8 cellular contexts compared by ENCODE assay signal in genomic region chrX:7996414-7996813, GRCh38.
DNase-seq lines count a peak whose midpoint lies in the region; ATAC-seq and TF ChIP-seq lines count a peak whose summit lies in the region.

No MANE protein-coding gene starts in this region.

- CTCF ChIA-PET in SK-N-SH (lab: Yijun Ruan, JAX): interaction anchor here (1.2 to 2.6 kb wide), 2 partner anchors 18 to 742 kb away, joined by 4 to 19 read pairs; no protein-coding TSS in a partner anchor

- no peak overlapping the region for H3K4me3 ChIP-seq in BE2C (ENCODE audit: low read depth, low read length)
- no peak overlapping the region for H3K4me3 ChIP-seq in SK-N-SH (ENCODE audit: low read depth in 2 of 2, low read length in 1 of 2)
- no peak overlapping the region for H3K4me3 ChIP-seq in ovary

- H3K79me2 ChIP-seq in SK-N-SH (ENCODE audit: insufficient read depth): no peaks in the 10 kb centered on the region

- no peaks in the 10 kb centered on the region for H3K27me3 ChIP-seq in BE2C
- H3K27me3 ChIP-seq in SK-N-SH (ENCODE audit: insufficient read depth): no peaks in the 10 kb centered on the region
- H3K27me3 ChIP-seq in ovary: no peaks in the 10 kb centered on the region

- H3K27ac Mint-ChIP-seq in T-helper 2 cell treated with Interferon-gamma antibody and Interleukin-4, amounts not matched to agents 5 μg/mL and 100 μg/mL, for 36 hours: no peak overlapping the region
- H3K27ac Mint-ChIP-seq in stimulated activated memory B cell treated with anti-CD40 and anti-IgM and Interleukin-4, amounts not matched to agents 10 μg/mL and 1 μg/mL and 100 μg/mL, for 72 hours: no peak overlapping the region

- ATAC-seq in stimulated activated memory B cell treated with anti-CD40 and anti-IgM and Interleukin-4, amounts not matched to agents 10 μg/mL and 1 μg/mL and 100 μg/mL, for 72 hours: no peak

- intact Hi-C loops in ovary (cut with DNase I): loop anchor here in 2 of 4 donors (10.0 kb wide), 2 partner anchors 738 to 1228 kb away; partner anchors contain the start of gene ANOS1 (in 2 of the 2)

- no peaks in the 10 kb centered on the region for H3K27me3 Mint-ChIP-seq in T-helper 2 cell treated with Interferon-gamma antibody and Interleukin-4, amounts not matched to agents 5 μg/mL and 100 μg/mL, for 36 hours (ENCODE audit: low read depth)
- no peaks in the 10 kb centered on the region for H3K27me3 Mint-ChIP-seq in stimulated activated memory B cell treated with anti-CD40 and anti-IgM and Interleukin-4, amounts not matched to agents 10 μg/mL and 1 μg/mL and 100 μg/mL, for 72 hours

- H3K4me1 Mint-ChIP-seq in T-helper 2 cell treated with Interferon-gamma antibody and Interleukin-4, amounts not matched to agents 5 μg/mL and 100 μg/mL, for 36 hours (ENCODE audit: low read depth): no peaks in the 10 kb centered on the region
- no peaks in the 10 kb centered on the region for H3K4me1 Mint-ChIP-seq in stimulated activated memory B cell treated with anti-CD40 and anti-IgM and Interleukin-4, amounts not matched to agents 10 μg/mL and 1 μg/mL and 100 μg/mL, for 72 hours

- H3K27ac ChIP-seq in SK-N-SH (ENCODE audit: low read depth in 2 of 2, low read length in 1 of 2) (no peak overlapping the region), ovary (no peak overlapping the region)

- in situ Hi-C loops in KBM-7 (cut with MboI; ENCODE audit: low pct_unique_long_range_greater_than_20kb, low sequenced_read_pairs): no loop called here

- H3K4me1 ChIP-seq in BE2C (no peaks in the 10 kb centered on the region), SK-N-SH (ENCODE audit: control insufficient read depth in 1 of 2, insufficient read depth in 2 of 2, low read depth in 1 of 2, low read length in 1 of 2) (no peaks in the 10 kb centered on the region), ovary (ENCODE audit: insufficient read depth) (no peaks in the 10 kb centered on the region)

- no peak for TF ChIP-seq EP300 in SK-N-SH (IDR thresholded peaks at IDR 0.05; ENCODE audit: borderline replicate concordance in 1 of 2, low read depth in 1 of 2, low read length in 1 of 2)
- no peak for TF ChIP-seq EP300 in ovary (IDR thresholded peaks at IDR 0.05)

- H3K9me2 ChIP-seq in SK-N-SH: no peaks in the 10 kb centered on the region

- no peaks in the 10 kb centered on the region for H3F3A ChIP-seq in SK-N-SH (replicated peaks; ENCODE audit: insufficient read depth)

- H2AFZ ChIP-seq in SK-N-SH (ENCODE audit: low read depth): no peak overlapping the region

- no peak for TF ChIP-seq POLR2A in erythroblast (IDR thresholded peaks at IDR 0.05; ENCODE audit: low read length)
- TF ChIP-seq POLR2A in ovary (IDR thresholded peaks at IDR 0.05): no peak

- DNase-seq in BE2C (peak; percentile 15), KBM-7 (peak; percentile 57), SK-N-SH (peak; percentile 30), erythroblast (lab: John Stamatoyannopoulos, UW) (peak; percentile 18 to 51), ovary (peak in 1 of 5 donors; percentile 20)
- no peak for DNase-seq in T-helper 2 cell treated with Interferon-gamma antibody and Interleukin-4, amounts not matched to agents 5 μg/mL and 100 μg/mL, for 36 hours (ENCODE audit: low spot score)

- H3K36me3 Mint-ChIP-seq in T-helper 2 cell treated with Interferon-gamma antibody and Interleukin-4, amounts not matched to agents 5 μg/mL and 100 μg/mL, for 36 hours (ENCODE audit: low read depth): no peaks in the 10 kb centered on the region
- H3K36me3 Mint-ChIP-seq in stimulated activated memory B cell treated with anti-CD40 and anti-IgM and Interleukin-4, amounts not matched to agents 10 μg/mL and 1 μg/mL and 100 μg/mL, for 72 hours: no peaks in the 10 kb centered on the region

- H3K9ac ChIP-seq in SK-N-SH: no peak overlapping the region

- H3K4me2 ChIP-seq in SK-N-SH: no peak overlapping the region

- H3K9me3 ChIP-seq in BE2C (no peaks in the 10 kb centered on the region), SK-N-SH (no peaks in the 10 kb centered on the region), ovary (no peaks in the 10 kb centered on the region)

- TF ChIP-seq RAD21 in SK-N-SH (IDR thresholded peaks at IDR 0.05; ENCODE audit: low read length): peak; percentile 81

- no peaks in the 10 kb centered on the region for H4K20me1 ChIP-seq in SK-N-SH (ENCODE audit: insufficient read depth)

- POLR2A ChIA-PET in SK-N-SH (lab: Yijun Ruan, JAX): no interaction called here

- 0% methylated on average over 2 of the region's 2 CpGs for whole genome bisulfite sequencing in SK-N-SH (ENCODE audit: low lambda C conversion rate)
- 16 to 19% (median 17%) methylated on average over 2 of the region's 2 CpGs for WGBS in ovary, 3 donors

- H3K36me3 ChIP-seq in BE2C (no peaks in the 10 kb centered on the region), SK-N-SH (replicated peaks in 1 of 2; ENCODE audit: control insufficient read depth in 1 of 2, insufficient read depth in 2 of 2, low read length in 1 of 2) (no peaks in the 10 kb centered on the region), ovary (no peaks in the 10 kb centered on the region)

- TF ChIP-seq CTCF in BE2C (IDR thresholded peaks at IDR 0.05; ENCODE audit: low read depth, low read length): peak; percentile 46
- peak; percentile 31; the same call in 1 of the 3 replicates for TF ChIP-seq CTCF in GM12872 (IDR thresholded peaks at IDR 0.05; ENCODE audit: insufficient read depth, low read depth, low read length)
- peak; percentile 76 for TF ChIP-seq CTCF in SK-N-SH (IDR thresholded peaks at IDR 0.05)
- TF ChIP-seq CTCF in ovary (IDR thresholded peaks at IDR 0.05): peak; percentile 13 to 50 (median 13)

- no peak overlapping the region for H3K4me3 Mint-ChIP-seq in T-helper 2 cell treated with Interferon-gamma antibody and Interleukin-4, amounts not matched to agents 5 μg/mL and 100 μg/mL, for 36 hours
- H3K4me3 Mint-ChIP-seq in stimulated activated memory B cell treated with anti-CD40 and anti-IgM and Interleukin-4, amounts not matched to agents 10 μg/mL and 1 μg/mL and 100 μg/mL, for 72 hours: no peak overlapping the region

- no peaks in the 10 kb centered on the region for H3K9me3 Mint-ChIP-seq in T-helper 2 cell treated with Interferon-gamma antibody and Interleukin-4, amounts not matched to agents 5 μg/mL and 100 μg/mL, for 36 hours
- H3K9me3 Mint-ChIP-seq in stimulated activated memory B cell treated with anti-CD40 and anti-IgM and Interleukin-4, amounts not matched to agents 10 μg/mL and 1 μg/mL and 100 μg/mL, for 72 hours: no peaks in the 10 kb centered on the region

TF ChIP-seq in SK-N-SH, 30 proteins besides CTCF, POLR2A, EP300 and RAD21:
- TF ChIP-seq SMC3 (IDR thresholded peaks at IDR 0.05; ENCODE audit: low read depth, low read length) (peak; percentile 54), RCOR1 (IDR thresholded peaks at IDR 0.05; ENCODE audit: low read length) (no peak)

Comparison
In these comparisons a context has a peak if more than half of its experiments do, and no peak if none do; other contexts are left out.
1. CTCF ChIP-seq: peak in every context shown above with its lines; median percentile 76 in SK-N-SH; 46 in BE2C; 31 in GM12872; 13 in ovary.